8 cellular contexts compared by ENCODE assay signal in genomic region chr1:75725861-75726361, GRCh38. TPM values are rescaled to one million over a fixed set of nuclear protein-coding genes. Genes with fewer than 3 reads are reported as not detected.
DNase-seq lines count a peak whose midpoint lies in the region; ATAC-seq and TF ChIP-seq lines count a peak whose summit lies in the region.

No MANE protein-coding gene starts in this region.

- H3K36me3 Mint-ChIP-seq in HFFc6 (ENCODE audit: low read depth): peaks cover 6% of the 10 kb centered on the region; the same call in 1 of the 2 replicates

- intact Hi-C loops in ascending aorta (cut with DNase I): loop anchor here (10.0 kb wide), 1 partner anchor 349 kb away; the partner anchor contains the start of gene ST6GALNAC3
- intact Hi-C loops in lower lobe of right lung (cut with DNase I): no loop called here
- intact Hi-C loops in posterior cingulate gyrus (cut with DNase I): no loop called here

- H3K9me3 ChIP-seq in AG04450 (ENCODE audit: control insufficient read depth, insufficient read depth, low read length) (no peaks in the 10 kb centered on the region; the same call in 1 of the 2 replicates), ascending aorta (no peaks in the 10 kb centered on the region), lower lobe of right lung (no peaks in the 10 kb centered on the region)

- H3K36me3 ChIP-seq in ascending aorta (no peaks in the 10 kb centered on the region), lower lobe of right lung (no peaks in the 10 kb centered on the region)

- H3K27me3 ChIP-seq in AG04450 (ENCODE audit: control insufficient read depth, insufficient read depth, low read length): no peaks in the 10 kb centered on the region
- no peaks in the 10 kb centered on the region for H3K27me3 ChIP-seq in ascending aorta
- H3K27me3 ChIP-seq in lower lobe of right lung (ENCODE audit: low read depth): no peaks in the 10 kb centered on the region

- TF ChIP-seq CTCF in AG04450 (IDR thresholded peaks at IDR 0.05; ENCODE audit: low read depth, low read length): no peak
- TF ChIP-seq CTCF in HFFc6 (IDR thresholded peaks at IDR 0.05): no peak
- TF ChIP-seq CTCF in ascending aorta (IDR thresholded peaks at IDR 0.05): no peak
- TF ChIP-seq CTCF in lower lobe of right lung (IDR thresholded peaks at IDR 0.05): no peak

- CTCF ChIA-PET in AG04450 (lab: Charles Lee): interaction anchor here (1.2 kb wide), 1 partner anchor 94 kb away, joined by 3 read pairs; no protein-coding TSS in a partner anchor

- DNase-seq in AG04450 (ENCODE audit: low read depth, low spot score) (no peak), HFFc6 (no peak), ascending aorta (ENCODE audit: low spot score in 2 of 2) (no peak), lower lobe of right lung (no peak), posterior cingulate gyrus (no peak)
- no peak for DNase-seq in stimulated activated CD4-positive, alpha-beta T cell treated with anti-CD3 and anti-CD28 coated beads, Interleukin-4, amount 100 ng/mL, for 1 hour

- peak overlapping the region; percentile 97 for H3K4me3 ChIP-seq in AG04450 (ENCODE audit: low read depth, low read length)
- peak overlapping the region; percentile 75 to 87 for H3K4me3 ChIP-seq in ascending aorta
- H3K4me3 ChIP-seq in lower lobe of right lung: peak overlapping the region; percentile 81

- H3K4me3 Mint-ChIP-seq in HFFc6: peak overlapping the region; percentile 100

- H3K27ac Mint-ChIP-seq in HFFc6: peak overlapping the region; percentile 97

- H3K27ac ChIP-seq in AG04450 (ENCODE audit: low read depth, low read length) (no peak overlapping the region), ascending aorta (peak overlapping the region in 1 of 2 donors; percentile 41), lower lobe of right lung (no peak overlapping the region)

- no peaks in the 10 kb centered on the region for H3K9me3 Mint-ChIP-seq in HFFc6

- peaks cover 54% of the 10 kb centered on the region for H3K4me1 Mint-ChIP-seq in HFFc6 (ENCODE audit: low read depth)

- no peaks in the 10 kb centered on the region; the same call in 1 of the 2 replicates for H3K27me3 Mint-ChIP-seq in HFFc6 (ENCODE audit: insufficient read depth)

- no peak for ATAC-seq in lower lobe of right lung
- ATAC-seq in HG03571 (IDR thresholded peaks at IDR 0.05; ENCODE audit: unreplicated experiment): no peak
- no peak for ATAC-seq in HG02885 (IDR thresholded peaks at IDR 0.05; ENCODE audit: poor library complexity, unreplicated experiment)

- POLR2A ChIA-PET in AG04450 (lab: Yijun Ruan, JAX): no interaction called here

- H3K4me1 ChIP-seq in ascending aorta (peaks cover 0 to 4% of the 10 kb centered on the region in 2 donors), lower lobe of right lung (peaks cover 35% of the 10 kb centered on the region)

RNA-seq across cellular contexts. Expression of gene ACADM, which starts 1.4 kb away (rescaled TPM):
- polyA plus RNA-seq in AG04450 (2011; rRNA removed): 27.8 and 43.2 TPM in 2 replicates
- 11.1 and 15.6 TPM in 2 replicates for polyA minus RNA-seq in AG04450 (2011; rRNA and poly(A)+ RNA removed)
- total RNA-seq in HFFc6 (2021; fragmentation: NEBNext Ultra II Directional; extraction: Animal tissue kit (Norgen Biotek cat#: 25700)): 10 to 100 TPM; 28.9 to 36.1 (median 32.7) TPM
- total RNA-seq in ascending aorta (9.8 TPM), lower lobe of right lung (43.1 TPM)
